ENCODE assay signal across 8 cellular contexts in genomic region chr13:108915095-108915633, GRCh38.
DNase-seq lines count a peak whose midpoint lies in the region; ATAC-seq and TF ChIP-seq lines count a peak whose summit lies in the region.

No MANE protein-coding gene starts in this region.

- DNase-seq in AG08395 (ENCODE audit: low spot score): peak; percentile 41
- no peak for DNase-seq in LNCaP clone FGC (ENCODE audit: low read depth)
- DNase-seq in activated naive CD8-positive, alpha-beta T cell treated with anti-CD3 and anti-CD28 coated beads, Interleukin-2, amount 50 U/mL, for 24 hours: no peak
- DNase-seq in kidney tubule cell (ENCODE audit: low spot score): peak; percentile 42
- no peak for DNase-seq in upper lobe of left lung
- no peak for DNase-seq in GM19240 (ENCODE audit: insufficient read length, low spot score)
- DNase-seq in posterior cingulate gyrus: no peak

- H3K4me1 Mint-ChIP-seq in activated naive CD8-positive, alpha-beta T cell treated with anti-CD3 and anti-CD28 coated beads, Interleukin-2, amount 50 U/mL, for 24 hours: peaks cover 20% of the 10 kb centered on the region

- TF ChIP-seq POLR2A in upper lobe of left lung (IDR thresholded peaks at IDR 0.05): no peak

- H3K4me1 ChIP-seq in upper lobe of left lung: peaks cover 7 to 18% (median 13%) of the 10 kb centered on the region in 4 donors

- H3K27me3 Mint-ChIP-seq in activated naive CD8-positive, alpha-beta T cell treated with anti-CD3 and anti-CD28 coated beads, Interleukin-2, amount 50 U/mL, for 24 hours: peaks cover 14% of the 10 kb centered on the region

- H3K27ac Mint-ChIP-seq in activated naive CD8-positive, alpha-beta T cell treated with anti-CD3 and anti-CD28 coated beads, Interleukin-2, amount 50 U/mL, for 24 hours: peak overlapping the region; percentile 85

- peaks cover 2% of the 10 kb centered on the region for H3K36me3 Mint-ChIP-seq in activated naive CD8-positive, alpha-beta T cell treated with anti-CD3 and anti-CD28 coated beads, Interleukin-2, amount 50 U/mL, for 24 hours (ENCODE audit: low read depth)

- ATAC-seq in activated naive CD8-positive, alpha-beta T cell treated with anti-CD3 and anti-CD28 coated beads, Interleukin-2, amount 50 U/mL, for 24 hours: no peak
- peak in 1 of 2 donors; percentile 35 for ATAC-seq in upper lobe of left lung (ENCODE audit: low FRiP score in 2 of 2)

- WGBS in upper lobe of left lung, 2 donors: 21 to 24% methylated on average over 7 of the region's 7 CpGs

- no peaks in the 10 kb centered on the region for H3K36me3 ChIP-seq in upper lobe of left lung

- intact Hi-C loops in posterior cingulate gyrus (cut with DNase I): no loop called here

- H3K4me3 Mint-ChIP-seq in activated naive CD8-positive, alpha-beta T cell treated with anti-CD3 and anti-CD28 coated beads, Interleukin-2, amount 50 U/mL, for 24 hours: peak overlapping the region; percentile 65

- H3K4me3 ChIP-seq in LNCaP clone FGC (ENCODE audit: low read depth, low read length) (no peak overlapping the region), upper lobe of left lung (peak overlapping the region in 2 of 4 donors; percentile 2 to 29)

- no peaks in the 10 kb centered on the region for H3K9me3 Mint-ChIP-seq in activated naive CD8-positive, alpha-beta T cell treated with anti-CD3 and anti-CD28 coated beads, Interleukin-2, amount 50 U/mL, for 24 hours

- TF ChIP-seq CTCF in GM12873 (IDR thresholded peaks at IDR 0.05; ENCODE audit: insufficient read depth, low read depth, low read length, missing control alignments): peak; percentile 38
- TF ChIP-seq CTCF in LNCaP clone FGC (IDR thresholded peaks at IDR 0.05; ENCODE audit: control insufficient read depth, extremely low read depth, insufficient read depth): peak; percentile 57
- peak in 5 of 6 experiments; percentile 15 to 40 (median 33) for TF ChIP-seq CTCF in upper lobe of left lung (IDR thresholded peaks at IDR 0.05)

- no peak for TF ChIP-seq EP300 in upper lobe of left lung (IDR thresholded peaks at IDR 0.05)

- H3K27ac ChIP-seq in upper lobe of left lung: peak overlapping the region; percentile 10 to 71 (median 58)

- H3K9me3 ChIP-seq in upper lobe of left lung: no peaks in the 10 kb centered on the region

- no peaks in the 10 kb centered on the region for H3K27me3 ChIP-seq in upper lobe of left lung

Comparison
In these comparisons a context has a peak if more than half of its experiments do, and no peak if none do; other contexts are left out.
1. DNase-seq: peak in AG08395 (single experiment) and kidney tubule cell (single experiment); none in LNCaP clone FGC (single experiment), activated naive CD8-positive, alpha-beta T cell treated with anti-CD3 and anti-CD28 coated beads, Interleukin-2, amount 50 U/mL, for 24 hours (single experiment), upper lobe of left lung (0 of 2), GM19240 (single experiment) and posterior cingulate gyrus (0 of 10).
2. Peak in every context shown above with its lines, with median percentiles within 50 percentile points of each other: CTCF ChIP-seq.